Comparison of ENCODE assay signal across 1 cellular context in genomic region chr5:93596676-93597441, GRCh38.
TF ChIP-seq lines count a peak whose summit lies in the region.

No MANE protein-coding gene starts in this region.

TF ChIP-seq in HEK293, 187 proteins besides CTCF, POLR2A, EP300 and RAD21 (continued from another document and continues in another):
- TF ChIP-seq REST (tag by site-specific recombination; IDR thresholded peaks at IDR 0.05): no peak
- no peak for TF ChIP-seq ZNF514 (tag by site-specific recombination; IDR thresholded peaks at IDR 0.05)
- no peak for TF ChIP-seq ZNF747 (tag by site-specific recombination; IDR thresholded peaks at IDR 0.05)
- no peak for TF ChIP-seq ZNF621 (tag by site-specific recombination; IDR thresholded peaks at IDR 0.05)
- TF ChIP-seq ZBTB44 (tag by site-specific recombination; IDR thresholded peaks at IDR 0.05): no peak
- TF ChIP-seq ZBTB17 (tag by site-specific recombination; IDR thresholded peaks at IDR 0.05): no peak; the same call in 1 of the 2 replicates
- no peak for TF ChIP-seq ZNF18 (tag by site-specific recombination; IDR thresholded peaks at IDR 0.05)
- peak; percentile 13; the same call in 1 of the 2 replicates for TF ChIP-seq OSR2 (tag by site-specific recombination; IDR thresholded peaks at IDR 0.05)
- TF ChIP-seq ZNF155 (tag by site-specific recombination; IDR thresholded peaks at IDR 0.05): no peak
- no peak for TF ChIP-seq ZNF146 (tag by site-specific recombination; IDR thresholded peaks at IDR 0.05)
- no peak for TF ChIP-seq ZNF157 (tag by site-specific recombination; IDR thresholded peaks at IDR 0.05)
- TF ChIP-seq ZNF211 (tag by site-specific recombination; IDR thresholded peaks at IDR 0.05; ENCODE audit: low read depth): no peak
- no peak for TF ChIP-seq ZNF112 (tag by site-specific recombination; IDR thresholded peaks at IDR 0.05)
- TF ChIP-seq GLIS1 (tag by site-specific recombination; IDR thresholded peaks at IDR 0.05): peak; percentile 83
- no peak for TF ChIP-seq ZNF555 (tag by site-specific recombination; conservative IDR thresholded peaks at IDR 0.05)
- TF ChIP-seq ZNF223 (tag by site-specific recombination; IDR thresholded peaks at IDR 0.05): no peak
- no peak for TF ChIP-seq ZNF26 (tag by site-specific recombination; IDR thresholded peaks at IDR 0.05)
- TF ChIP-seq GLI4 (tag by site-specific recombination; IDR thresholded peaks at IDR 0.05): no peak
- no peak for TF ChIP-seq REPIN1 (tag by site-specific recombination; IDR thresholded peaks at IDR 0.05; ENCODE audit: low read depth)
- TF ChIP-seq TCF7L2 (IDR thresholded peaks at IDR 0.05; ENCODE audit: borderline replicate concordance, low read depth, low read length): no peak
- no peak for TF ChIP-seq ZSCAN23 (tag by site-specific recombination; IDR thresholded peaks at IDR 0.05)
- peak; percentile 97 for TF ChIP-seq ZNF394 (tag by site-specific recombination; IDR thresholded peaks at IDR 0.05; ENCODE audit: borderline replicate concordance)
- TF ChIP-seq GFI1B (tag by site-specific recombination; IDR thresholded peaks at IDR 0.05): no peak
- TF ChIP-seq ZNF366 (tag by site-specific recombination; conservative IDR thresholded peaks at IDR 0.05): no peak
- TF ChIP-seq BCL6B (tag by site-specific recombination; IDR thresholded peaks at IDR 0.05): no peak
- TF ChIP-seq TSHZ1 (tag by site-specific recombination; IDR thresholded peaks at IDR 0.05; ENCODE audit: borderline replicate concordance): no peak
- TF ChIP-seq ZNF214 (tag by site-specific recombination; IDR thresholded peaks at IDR 0.05; ENCODE audit: borderline replicate concordance): no peak
- no peak for TF ChIP-seq ZBTB21 (tag by site-specific recombination; IDR thresholded peaks at IDR 0.05)
- TF ChIP-seq ZNF311 (tag by site-specific recombination; IDR thresholded peaks at IDR 0.05; ENCODE audit: borderline replicate concordance): no peak
- TF ChIP-seq INSM2 (tag by site-specific recombination; IDR thresholded peaks at IDR 0.05): no peak
- TF ChIP-seq ZNF404 (tag by site-specific recombination; IDR thresholded peaks at IDR 0.05): no peak
- TF ChIP-seq ZNF645 (tag by site-specific recombination; IDR thresholded peaks at IDR 0.05): no peak
- no peak for TF ChIP-seq ZNF585B (tag by site-specific recombination; IDR thresholded peaks at IDR 0.05)
- no peak for TF ChIP-seq SCRT1 (tag by site-specific recombination; IDR thresholded peaks at IDR 0.05; ENCODE audit: borderline replicate concordance)
- no peak for TF ChIP-seq ZSCAN5A (tag by site-specific recombination; IDR thresholded peaks at IDR 0.05)
- no peak for TF ChIP-seq ZNF830 (tag by site-specific recombination; IDR thresholded peaks at IDR 0.05; ENCODE audit: low read depth)
- TF ChIP-seq ZNF560 (tag by site-specific recombination; IDR thresholded peaks at IDR 0.05; ENCODE audit: borderline replicate concordance): no peak
- TF ChIP-seq ZBTB7A (tag by site-specific recombination; IDR thresholded peaks at IDR 0.05; ENCODE audit: low read depth): no peak
- peak; percentile 88 for TF ChIP-seq KLF10 (tag by site-specific recombination; IDR thresholded peaks at IDR 0.05)
- TF ChIP-seq ZNF341 (tag by site-specific recombination; IDR thresholded peaks at IDR 0.05; ENCODE audit: low read depth): no peak; the same call in 1 of the 2 replicates
